31 cellular contexts compared by ENCODE assay signal in the genomic region with DNA sequence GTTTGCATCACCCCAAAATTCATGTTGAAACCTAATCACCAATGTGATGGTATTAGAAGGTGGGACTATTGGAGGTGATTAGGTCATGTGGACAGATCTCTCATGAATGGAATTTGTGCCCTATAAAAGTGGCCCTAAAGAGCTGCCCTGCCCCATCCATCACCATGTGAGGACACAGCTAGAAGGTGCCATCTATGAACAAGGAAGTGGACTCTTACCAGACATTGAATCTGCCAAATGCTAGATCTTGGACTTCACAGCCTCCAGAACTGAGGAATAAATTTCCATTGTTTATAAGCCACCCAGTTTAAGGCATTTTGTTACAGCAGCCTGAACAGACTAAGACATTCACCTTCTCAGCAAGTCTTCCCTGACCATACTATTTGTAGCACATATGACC. TPM values are rescaled to one million over a fixed set of nuclear protein-coding genes. Genes with fewer than 3 reads are reported as not detected.
"Had no signal": no experiment of that assay in that cellular context is flagged by ENCODE, and none has a peak within 500 bp of the region (broad histone marks: within the 10 kb centered on the region; RNA-seq: fewer than 3 reads in every experiment).

No MANE protein-coding gene starts in this region.

- H3K4me1 ChIP-seq: ascending aorta, breast epithelium, colonic mucosa, foreskin keratinocyte, gastrocnemius medialis, heart left ventricle had no signal

- H3K9me3 ChIP-seq: ascending aorta, breast epithelium, colonic mucosa, gastrocnemius medialis, heart left ventricle had no signal

- DNase-seq: activated CD4-positive, alpha-beta memory T cell treated with anti-CD3 and anti-CD28 coated beads, Interleukin-2, amount 10 ng/mL, durations not matched to agents 7 days and 5 days; activated CD4-positive, alpha-beta T cell treated with anti-CD3 and anti-CD28 coated beads for 1 hour; activated CD4-positive, alpha-beta T cell treated with anti-CD3 and anti-CD28 coated beads for 4 hours; activated CD4-positive, alpha-beta T cell treated with anti-CD3 and anti-CD28 coated beads, Interleukin-2, amount 10 ng/mL, durations not matched to agents 7 days and 5 days; activated CD4-positive, alpha-beta T cell treated with anti-CD3 and anti-CD28 coated beads, Interleukin-2, amount 50 U/mL, for 4 hours; activated CD8-positive, alpha-beta memory T cell treated with anti-CD3 and anti-CD28 coated beads, Interleukin-2, amount 50 U/mL, for 48 hours; activated gamma-delta T cell; activated naive CD4-positive, alpha-beta T cell; activated naive CD4-positive, alpha-beta T cell treated with anti-CD3 and anti-CD28 coated beads, Interleukin-2, amount 10 ng/mL, durations not matched to agents 7 days and 5 days; activated naive CD8-positive, alpha-beta T cell treated with anti-CD3 and anti-CD28 coated beads, Interleukin-2, amount 10 ng/mL, durations not matched to agents 7 days and 5 days; activated T-cell treated with anti-CD3 and anti-CD28 coated beads for 4 hours; activated T-cell treated with anti-CD3 and anti-CD28 coated beads, Interleukin-2, amount 50 U/mL, for 24 hours; activated T-cell treated with anti-CD3 and anti-CD28 coated beads, Interleukin-2, amount 50 U/mL, for 72 hours; central memory CD4-positive, alpha-beta T cell; cerebellar nuclear complex; colonic mucosa; dorsolateral prefrontal cortex; effector memory CD4-positive, alpha-beta T cell; endodermal cell; foreskin keratinocyte; gastrocnemius medialis; glutamatergic neuron; heart left ventricle; T-helper 2 cell had no signal

- H3K27me3 ChIP-seq: ascending aorta, breast epithelium, cardiac muscle cell, colonic mucosa, dorsolateral prefrontal cortex, foreskin keratinocyte, gastrocnemius medialis, heart left ventricle had no signal

- ATAC-seq: activated naive CD4-positive, alpha-beta T cell treated with anti-CD3 and anti-CD28 coated beads, Interleukin-2, amount 50 U/mL, for 72 hours; activated T-cell treated with anti-CD3 and anti-CD28 coated beads, Interleukin-2, amount 50 U/mL, for 72 hours; esophagus mucosa; foreskin keratinocyte; gastrocnemius medialis; heart left ventricle; WTC11 had no signal

- H3K36me3 ChIP-seq: breast epithelium, cardiac muscle cell, colonic mucosa, gastrocnemius medialis had no signal

- H3K4me3 ChIP-seq: ascending aorta, breast epithelium, cardiac muscle cell, colonic mucosa, dorsolateral prefrontal cortex, gastrocnemius medialis, heart left ventricle had no signal

- H3K27ac ChIP-seq: ascending aorta, breast epithelium, cardiac muscle cell, colonic mucosa, dorsolateral prefrontal cortex, foreskin keratinocyte, gastrocnemius medialis, heart left ventricle, VCaP had no signal

RNA-seq across cellular contexts. Expression of a gene that starts 19.1 kb away (rescaled TPM):
- total RNA-seq: ascending aorta had no signal
